8 cellular contexts compared by ENCODE assay signal in the genomic region with DNA sequence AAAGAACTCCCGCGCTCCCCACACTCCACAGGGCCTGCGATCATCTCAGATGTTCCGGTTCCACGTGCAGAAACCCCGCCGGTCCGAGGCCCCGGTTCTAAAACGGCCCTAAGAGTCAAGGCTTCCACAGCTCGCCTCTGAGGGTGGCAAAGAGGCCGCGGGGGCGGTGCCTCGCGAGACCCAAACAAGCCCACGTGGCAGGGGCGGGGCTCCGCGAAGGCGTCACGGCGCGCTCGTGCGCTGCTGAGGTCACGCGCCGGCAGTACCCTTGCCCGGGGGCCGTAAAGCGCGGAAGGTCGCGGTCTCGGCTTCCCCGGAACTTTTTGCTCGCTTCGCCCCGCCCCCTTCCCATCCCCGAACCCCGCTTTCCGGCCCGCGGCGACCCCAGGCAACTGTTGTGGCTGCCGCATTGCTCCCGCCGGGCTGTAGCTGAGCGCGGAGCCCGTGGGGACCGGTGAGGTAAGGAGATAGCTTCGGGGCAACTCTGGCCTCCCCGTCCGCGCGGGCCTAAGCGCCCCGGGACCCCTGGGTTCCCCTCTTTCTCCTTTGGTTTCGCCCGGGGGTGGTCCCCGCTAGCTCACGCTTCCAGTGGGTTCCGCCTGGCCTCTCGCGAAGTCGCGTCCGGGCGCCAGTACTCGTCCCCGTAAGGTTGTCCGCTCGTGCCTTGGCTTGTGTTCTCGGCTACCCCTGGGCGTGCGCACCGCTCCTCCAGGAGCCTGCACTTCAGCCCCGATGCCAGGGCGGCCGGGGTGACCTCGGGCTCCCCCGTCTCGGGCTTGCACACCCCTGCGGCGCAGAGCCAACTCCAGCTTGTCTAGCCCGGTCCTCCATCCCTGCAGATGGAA. TPM values are rescaled to one million over a fixed set of nuclear protein-coding genes. Genes with fewer than 3 reads are reported as not detected.
A peak's percentile ranks its signal among the peaks of the same experiment; 100 is the strongest.
DNase-seq lines count a peak whose midpoint lies in the region; ATAC-seq and TF ChIP-seq lines count a peak whose summit lies in the region.
"Not testable (repeated sequence)": the region's sequence is repeated elsewhere in the genome, so short reads cannot be mapped to it uniquely, and the experiment has no call there.

A gene (plus strand): TSS at position 351 of the 845 bp plus-strand sequence. CDS start 6,161 bp downstream, outside the sequence.

- peaks cover 22% of the 10 kb centered on the region for H3K4me1 Mint-ChIP-seq in activated T-helper 1 cell treated with anti-CD3 and anti-CD28 coated beads, Interleukin-12 subunit alpha, Interleukin-12 subunit beta, Interleukin-2, Interleukin-4 antibody, amounts not matched to agents 30 ng/mL and 10 ng/mL and 1 ng/mL, durations not matched to agents 14 hours and 24 hours and 36 hours (ENCODE audit: low read depth)
- peaks cover 22 to 34% (median 29%) of the 10 kb centered on the region in 3 donors for H3K4me1 Mint-ChIP-seq in naive B cell

- peak within 1 kb of the TSS; percentile 70 for H3K4me2 ChIP-seq in DOHH2 (ENCODE audit: low read length)
- H3K4me2 ChIP-seq in fibroblast of lung (ENCODE audit: extremely low read depth, insufficient read depth, low read length) = peak within 1 kb of the TSS; percentile 51

- H3K27me3 ChIP-seq in DOHH2 (ENCODE audit: control insufficient read depth, low read length); fibroblast of lung (ENCODE audit: control insufficient read depth, insufficient read depth, low read length): not testable (repeated sequence)

- H3K4me3 Mint-ChIP-seq in activated T-helper 1 cell treated with anti-CD3 and anti-CD28 coated beads, Interleukin-12 subunit alpha, Interleukin-12 subunit beta, Interleukin-2, Interleukin-4 antibody, amounts not matched to agents 30 ng/mL and 10 ng/mL and 1 ng/mL, durations not matched to agents 14 hours and 24 hours and 36 hours = peak within 1 kb of the TSS; percentile 88
- H3K4me3 Mint-ChIP-seq in naive B cell = peak within 1 kb of the TSS; percentile 84 to 94 (median 86)

- H3K4me1 ChIP-seq in DOHH2 (ENCODE audit: control insufficient read depth, low read length); fibroblast of lung (ENCODE audit: control insufficient read depth, extremely low read depth, insufficient read depth, low read length): not testable (repeated sequence)

- H3F3A ChIP-seq in DOHH2 (ENCODE audit: control insufficient read depth, insufficient read depth) = not testable (repeated sequence)

- H3K9me3 ChIP-seq in DOHH2 (ENCODE audit: control insufficient read depth, insufficient read depth, low read length); fibroblast of lung (ENCODE audit: control insufficient read depth, insufficient read depth, low read depth, low read length): not testable (repeated sequence)

- H3K27ac ChIP-seq in DOHH2 (ENCODE audit: low read depth, low read length) (peak within 1 kb of the TSS; percentile 35), fibroblast of lung (ENCODE audit: insufficient read depth, low read length) (peak within 1 kb of the TSS; percentile 27)

- H3K36me3 ChIP-seq in DOHH2 (ENCODE audit: control insufficient read depth, low read length); fibroblast of lung (ENCODE audit: control insufficient read depth, insufficient read depth, low read length): not testable (repeated sequence)

- H3K4me3 ChIP-seq in DOHH2 (ENCODE audit: low read length) (peak within 1 kb of the TSS; percentile 93), fibroblast of lung (replicated peaks in 1 of 4; ENCODE audit: control extremely low read depth in 1 of 4, insufficient read depth in 1 of 4, low read depth in 3 of 4, low read length in 4 of 4) (peak within 1 kb of the TSS; percentile 64 to 77 (median 72))

- TF ChIP-seq CTCF in DOHH2 (IDR thresholded peaks at IDR 0.05; ENCODE audit: low read depth, low read length, poor library complexity, severe bottlenecking); fibroblast of lung (conservative IDR thresholded peaks at IDR 0.05 in 1 of 2, IDR thresholded peaks at IDR 0.05 in 1 of 2; ENCODE audit: low read depth in 1 of 2, low read length in 2 of 2): not testable (repeated sequence)

- not testable (repeated sequence) for H3K9me2 ChIP-seq in DOHH2 (replicated peaks; ENCODE audit: control insufficient read depth, low read length)

- H4K20me1 ChIP-seq in DOHH2 (ENCODE audit: control insufficient read depth, insufficient read depth, low read depth, low read length); fibroblast of lung (ENCODE audit: control insufficient read depth, extremely low read depth, insufficient read depth, low read length): not testable (repeated sequence)

- not testable (repeated sequence) for H3K36me3 Mint-ChIP-seq in activated T-helper 1 cell treated with anti-CD3 and anti-CD28 coated beads, Interleukin-12 subunit alpha, Interleukin-12 subunit beta, Interleukin-2, Interleukin-4 antibody, amounts not matched to agents 30 ng/mL and 10 ng/mL and 1 ng/mL, durations not matched to agents 14 hours and 24 hours and 36 hours (ENCODE audit: low read depth); naive B cell

- H2AFZ ChIP-seq in fibroblast of lung (ENCODE audit: low read length) = peak within 1 kb of the TSS; percentile 67

- H3K9me3 Mint-ChIP-seq in activated T-helper 1 cell treated with anti-CD3 and anti-CD28 coated beads, Interleukin-12 subunit alpha, Interleukin-12 subunit beta, Interleukin-2, Interleukin-4 antibody, amounts not matched to agents 30 ng/mL and 10 ng/mL and 1 ng/mL, durations not matched to agents 14 hours and 24 hours and 36 hours; naive B cell: not testable (repeated sequence)

- H3K27ac Mint-ChIP-seq in activated T-helper 1 cell treated with anti-CD3 and anti-CD28 coated beads, Interleukin-12 subunit alpha, Interleukin-12 subunit beta, Interleukin-2, Interleukin-4 antibody, amounts not matched to agents 30 ng/mL and 10 ng/mL and 1 ng/mL, durations not matched to agents 14 hours and 24 hours and 36 hours = peak within 1 kb of the TSS; percentile 75
- H3K27ac Mint-ChIP-seq in naive B cell = peak within 1 kb of the TSS; percentile 88 to 97 (median 92)

- peak within 1 kb of the TSS; percentile 75 for H3K9ac ChIP-seq in fibroblast of lung (ENCODE audit: insufficient read depth, low read length)

- DNase-seq in GOT3 (lab: John Stamatoyannopoulos, UW) (peak; percentile 84), LHCN-M2 (ENCODE audit: low read depth) (peak; percentile 87), RPMI8226 (peak; percentile 92), fibroblast of lung (ENCODE audit: low read depth in 2 of 2) (peak; percentile 86 to 91), naive B cell (peak; percentile 97)
- peak; percentile 93 for DNase-seq in activated T-helper 1 cell treated with anti-CD3 and anti-CD28 coated beads, Interleukin-12 subunit alpha, Interleukin-12 subunit beta, Interleukin-2, Interleukin-4 antibody, amounts not matched to agents 30 ng/mL and 10 ng/mL and 1 ng/mL, durations not matched to agents 14 hours and 24 hours and 36 hours (ENCODE audit: low spot score)
- DNase-seq in stimulated activated CD8-positive, alpha-beta memory T cell treated with anti-CD3 and anti-CD28 coated beads, Interleukin-7, amount 100 ng/mL, for 48 hours (ENCODE audit: extremely low read depth in 1 of 2, low read depth in 1 of 2) = peak; percentile 88 to 92

- H3K27me3 Mint-ChIP-seq in activated T-helper 1 cell treated with anti-CD3 and anti-CD28 coated beads, Interleukin-12 subunit alpha, Interleukin-12 subunit beta, Interleukin-2, Interleukin-4 antibody, amounts not matched to agents 30 ng/mL and 10 ng/mL and 1 ng/mL, durations not matched to agents 14 hours and 24 hours and 36 hours (ENCODE audit: insufficient read depth); naive B cell: not testable (repeated sequence)

- peak; percentile 92 for ATAC-seq in naive B cell (ENCODE audit: low read depth in 2 of 2)

- intact Hi-C loops in activated T-helper 1 cell treated with anti-CD3 and anti-CD28 coated beads, Interleukin-12 subunit alpha, Interleukin-12 subunit beta, Interleukin-2, Interleukin-4 antibody, amounts not matched to agents 30 ng/mL and 10 ng/mL and 1 ng/mL, durations not matched to agents 14 hours and 24 hours and 36 hours (cut with micrococcal nuclease) = loop anchor here (2.0 to 5.0 kb wide), 3 partner anchors 49 to 727 kb away; a partner anchor contains a TSS

- H3K79me2 ChIP-seq in DOHH2 (ENCODE audit: control insufficient read depth, low read length) = peaks cover 36% of the 10 kb centered on the region
- H3K79me2 ChIP-seq in fibroblast of lung (ENCODE audit: control insufficient read depth, insufficient read depth, low read length) = not testable (repeated sequence)

RNA-seq across cellular contexts. Expression of the gene that starts here (rescaled TPM):
- 11.2 and 12.7 TPM in 2 replicates for total RNA-seq in LHCN-M2 (2014; rRNA removed)
- polyA plus RNA-seq in LHCN-M2 (2012) = 9.1 TPM
- total RNA-seq in activated T-helper 1 cell treated with anti-CD3 and anti-CD28 coated beads, Interleukin-12 subunit alpha, Interleukin-12 subunit beta, Interleukin-2, Interleukin-4 antibody, amounts not matched to agents 30 ng/mL and 10 ng/mL and 1 ng/mL, durations not matched to agents 14 hours and 24 hours and 36 hours = 40.7 and 41.4 TPM in 2 replicates
- 16.5 and 22.3 TPM in 2 replicates for total RNA-seq in fibroblast of lung
- polyA plus RNA-seq in fibroblast of lung = 18.2 and 29.0 TPM in 2 replicates
- 9.0 and 17.3 TPM in 2 replicates for polyA plus RNA-seq in fibroblast of lung (2012)
- 51.5 and 77.2 TPM in 2 replicates for polyA minus RNA-seq in fibroblast of lung (ENCODE audit: low replicate concordance)
- polyA plus RNA-seq in naive B cell (ENCODE audit: low read depth in 6 of 6) = 10 to 100 TPM in 1 of 6 donors, 1 to 10 TPM in 5; 2.3 to 16.4 (median 7.0) TPM

Comparison
In these comparisons a context has a peak if more than half of its experiments do, and no peak if none do; other contexts are left out.
1. Peak in every context shown above with its lines: DNase-seq, ATAC-seq, H3K4me3 ChIP-seq and H3K27ac ChIP-seq.